Comparison of ENCODE assay signal across 8 cellular contexts in genomic region chr14:30283822-30284446, GRCh38.
DNase-seq lines count a peak whose midpoint lies in the region; FAIRE-seq and TF ChIP-seq lines count a peak whose summit lies in the region.

No MANE protein-coding gene starts in this region.

- DNase-seq in NCI-H82 (lab: John Stamatoyannopoulos, UW), result peak; percentile 73
- no peak for DNase-seq in NCI-H82 treated with DMSO at 0.1 percent for 48 hours (lab: John Stamatoyannopoulos, UW; ENCODE audit: unreplicated experiment)
- DNase-seq in HEK293T (ENCODE audit: extremely low spot score), result peak; percentile 46
- DNase-seq in SK-N-DZ (ENCODE audit: low spot score), result peak; percentile 56
- peak; percentile 33 for DNase-seq in glomerular visceral epithelial cell (ENCODE audit: extremely low spot score)
- peak; percentile 39 for DNase-seq in urothelium cell line (ENCODE audit: low spot score)
- DNase-seq in GM19240 (ENCODE audit: insufficient read length, low spot score), result no peak
- no peak for DNase-seq in activated naive CD4-positive, alpha-beta T cell treated with Interleukin-2 at 50 U/mL for 16 hours

- FAIRE-seq in urothelium cell line (lab: Jason Lieb, UNC), result no peak

- CTCF ChIA-PET in HEK293T (lab: Yijun Ruan, JAX), result interaction anchor here (0.7 to 5.0 kb wide), 11 partner anchors 8 to 394 kb away, joined by 3 to 36 read pairs (median 4); no protein-coding TSS in a partner anchor

- POLR2A ChIA-PET in HEK293T (lab: Yijun Ruan, JAX), result no interaction called here

TF ChIP-seq in HEK293T, 16 proteins besides CTCF, POLR2A, EP300 and RAD21:
- TF ChIP-seq PKNOX1 (IDR thresholded peaks at IDR 0.05) (no peak), FOXK2 (IDR thresholded peaks at IDR 0.05) (no peak), NFRKB (IDR thresholded peaks at IDR 0.05) (no peak), SP1 (IDR thresholded peaks at IDR 0.05) (no peak), ELF4 (IDR thresholded peaks at IDR 0.05) (no peak), LEF1 (IDR thresholded peaks at IDR 0.05; ENCODE audit: borderline replicate concordance) (no peak), FOXM1 (IDR thresholded peaks at IDR 0.05; ENCODE audit: borderline replicate concordance) (no peak), HDGF (IDR thresholded peaks at IDR 0.05; ENCODE audit: borderline replicate concordance) (no peak), TARDBP (IDR thresholded peaks at IDR 0.05) (no peak), FOXA1 (IDR thresholded peaks at IDR 0.05) (no peak), CTBP1 (IDR thresholded peaks at IDR 0.05; ENCODE audit: borderline replicate concordance) (no peak), ARNT (IDR thresholded peaks at IDR 0.05) (no peak), L3MBTL2 (conservative IDR thresholded peaks at IDR 0.05) (no peak), SUZ12 (IDR thresholded peaks at IDR 0.05) (no peak), BHLHE40 (IDR thresholded peaks at IDR 0.05; ENCODE audit: borderline replicate concordance) (no peak), ZNF384 (IDR thresholded peaks at IDR 0.05) (no peak)

Comparison
In these comparisons a context has a peak if more than half of its experiments do, and no peak if none do; other contexts are left out.
1. DNase-seq: peak in NCI-H82 (single experiment), HEK293T (single experiment), SK-N-DZ (single experiment), glomerular visceral epithelial cell (single experiment) and urothelium cell line (single experiment); none in NCI-H82 treated with DMSO at 0.1 percent for 48 hours (single experiment), GM19240 (single experiment) and activated naive CD4-positive, alpha-beta T cell treated with Interleukin-2 at 50 U/mL for 16 hours (single experiment).